Comparison of ENCODE assay signal across 21 cellular contexts in the genomic region with DNA sequence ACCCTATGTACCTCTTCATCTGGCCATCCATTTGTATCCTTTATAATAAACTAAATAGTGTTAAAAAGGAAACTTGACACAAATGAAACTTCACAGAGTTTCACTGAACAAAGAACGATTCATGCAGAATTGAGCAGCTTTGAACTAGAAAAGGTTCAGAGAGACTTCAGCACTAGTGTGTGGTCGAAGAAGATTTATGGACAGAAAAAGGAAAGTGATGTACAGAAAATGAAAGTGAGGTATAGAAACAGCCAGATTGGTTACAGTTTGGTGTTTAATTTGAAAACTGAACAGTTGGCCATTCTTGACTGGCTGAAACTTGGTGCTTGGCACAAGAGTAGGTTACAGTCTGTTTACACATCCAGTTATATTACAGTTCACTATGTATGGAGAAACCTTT.
DNase-seq lines count a peak whose midpoint lies in the region; ATAC-seq and FAIRE-seq lines count a peak whose summit lies in the region.
"Had no signal": no experiment of that assay in that cellular context is flagged by ENCODE, and none has a peak within 500 bp of the region (broad histone marks: within the 10 kb centered on the region; RNA-seq: fewer than 3 reads in every experiment).

No MANE protein-coding gene starts in this region.

- DNase-seq in COLO829 (ENCODE audit: low spot score) (peak; percentile 23), SKM-1 (lab: John Stamatoyannopoulos, UW; ENCODE audit: unreplicated experiment) (no peak), NOMO-1 treated with DMSO at 0.1 percent for 48 hours (lab: John Stamatoyannopoulos, UW; ENCODE audit: unreplicated experiment) (no peak), HTR-8/SVneo (ENCODE audit: insufficient read length, low spot score) (no peak), nucleus accumbens (lab: John Stamatoyannopoulos, UW) (no peak)
- DNase-seq: COR-L47, DMS153, EL, GM23248, HCEC 1CT, KBM-7, NCI-H1436, NCI-H2081, NCI-H510A treated with DMSO at 0.1 percent for 48 hours, NCI-H82, T-cell, T-helper 9 cell had no signal

- peak; percentile 78 for ATAC-seq in GM19395 (IDR thresholded peaks at IDR 0.05; ENCODE audit: unreplicated experiment)
- peak; percentile 55 for ATAC-seq in HG02852 (IDR thresholded peaks at IDR 0.05; ENCODE audit: unreplicated experiment)
- peak; percentile 85 for ATAC-seq in HG03432 (IDR thresholded peaks at IDR 0.05; ENCODE audit: unreplicated experiment)
- ATAC-seq: T-cell had no signal

- FAIRE-seq in HTR-8/SVneo (lab: Jason Lieb, UNC) = no peak
- FAIRE-seq: A204.1 had no signal
